ENCODE assay signal across 8 cellular contexts in the genomic region with DNA sequence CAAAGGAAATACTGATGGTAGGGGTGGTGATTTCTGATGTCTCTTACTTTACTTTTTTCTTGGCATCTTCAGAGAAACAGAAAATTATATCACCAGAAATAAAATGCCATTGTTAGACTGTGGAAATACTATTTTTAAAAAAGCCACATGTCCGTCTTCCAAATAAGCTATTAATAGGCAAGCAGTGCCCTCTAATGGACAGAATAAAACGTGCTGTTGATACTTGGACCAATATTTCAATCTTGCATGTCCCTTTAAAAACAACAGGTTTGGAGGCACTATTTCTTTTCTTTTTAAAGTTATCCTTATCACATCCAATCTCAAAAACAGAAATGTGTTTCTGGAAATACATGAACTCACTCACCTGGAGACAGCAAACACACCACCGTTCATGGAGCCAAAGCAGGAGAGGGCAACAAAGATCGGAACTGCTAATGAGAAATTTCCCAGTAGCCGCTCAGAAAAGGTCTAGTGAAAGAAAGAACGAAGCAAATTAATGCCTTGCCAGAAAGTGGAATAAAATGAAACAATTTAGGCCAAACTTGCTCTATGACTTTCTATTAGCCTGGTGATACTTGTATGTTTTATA. TPM values are rescaled to one million over a fixed set of nuclear protein-coding genes. Genes with fewer than 3 reads are reported as not detected.
DNase-seq lines count a peak whose midpoint lies in the region; ATAC-seq and TF ChIP-seq lines count a peak whose summit lies in the region.

No MANE protein-coding gene starts in this region.

- H2AFZ ChIP-seq in HCT116 (ENCODE audit: low read depth, low read length, poor library complexity, severe bottlenecking) = no peak overlapping the region

- no peaks in the 10 kb centered on the region for H4K20me1 ChIP-seq in HCT116 (ENCODE audit: insufficient read depth)

- H3K9me3 ChIP-seq in HCT116 (ENCODE audit: control insufficient read depth in 1 of 2, insufficient read depth in 1 of 2, low read depth in 1 of 2, low read length in 2 of 2) = no peaks in the 10 kb centered on the region
- H3K9me3 ChIP-seq in liver (ENCODE audit: control insufficient read depth in 4 of 4, low read length in 3 of 4) = no peaks in the 10 kb centered on the region

- no peaks in the 10 kb centered on the region for H3K4me1 Mint-ChIP-seq in activated T-cell treated with anti-CD3 and anti-CD28 coated beads, Interleukin-2, amount 50 U/mL, for 4 hours (ENCODE audit: low read depth)

- H3K4me2 ChIP-seq in HCT116 (ENCODE audit: low read length) = no peak overlapping the region

- no peaks in the 10 kb centered on the region for H3K27me3 Mint-ChIP-seq in activated T-cell treated with anti-CD3 and anti-CD28 coated beads, Interleukin-2, amount 50 U/mL, for 4 hours (ENCODE audit: low read depth)

- WGBS in liver = 42% methylated on average over 6 of the region's 6 CpGs

- RAD21 ChIA-PET in HCT116 (lab: Charles Lee; ENCODE audit: low non-redundant PET in 1 of 2, low total read pairs in 2 of 2, uncharacterized antibody in 2 of 2, unreplicated experiment in 2 of 2) = interaction anchor here in 1 of 2 experiments (1.1 to 1.2 kb wide), 2 partner anchors 148 to 363 kb away, joined by 4 to 5 read pairs; no protein-coding TSS in a partner anchor

- no peaks in the 10 kb centered on the region for H3K27me3 ChIP-seq in GM06990 (replicated peaks; ENCODE audit: control insufficient read depth, insufficient read depth, low read length)
- no peaks in the 10 kb centered on the region for H3K27me3 ChIP-seq in HCT116 (ENCODE audit: insufficient read depth, low read length)
- no peaks in the 10 kb centered on the region for H3K27me3 ChIP-seq in liver (ENCODE audit: control insufficient read depth in 4 of 4, insufficient read depth in 4 of 4, low read length in 3 of 4)

- H3K4me3 Mint-ChIP-seq in activated T-cell treated with anti-CD3 and anti-CD28 coated beads, Interleukin-2, amount 50 U/mL, for 4 hours = no peak overlapping the region

- intact Hi-C loops in HCT116 (cut with micrococcal nuclease) = loop anchor here (1.0 to 10.0 kb wide), 3 partner anchors 148 to 392 kb away; no protein-coding TSS in a partner anchor

- H3K9ac ChIP-seq in HCT116 (ENCODE audit: low read length) = no peak overlapping the region
- no peak overlapping the region for H3K9ac ChIP-seq in liver (ENCODE audit: low read depth in 1 of 2, low read length in 2 of 2)

- POLR2A ChIA-PET in HCT116 (lab: Charles Lee) = interaction anchor here (1.0 kb wide), 1 partner anchor 363 kb away, joined by 3 read pairs; no protein-coding TSS in a partner anchor

- H3K4me3 ChIP-seq in GM06990 (replicated peaks; ENCODE audit: low read depth, low read length) (no peak overlapping the region), HCT116 (replicated peaks in 1 of 2; ENCODE audit: low read depth in 1 of 2, low read length in 2 of 2) (no peak overlapping the region), liver (ENCODE audit: low read depth in 1 of 3, low read length in 3 of 3) (no peak overlapping the region)

- CTCF ChIA-PET in HCT116 (lab: Charles Lee) = interaction anchor here (0.5 to 2.1 kb wide), 13 partner anchors 9 to 1058 kb away, joined by 3 to 14 read pairs (median 3); no protein-coding TSS in a partner anchor

- ATAC-seq in HCT116 = no peak
- ATAC-seq in activated T-cell treated with anti-CD3 and anti-CD28 coated beads, Interleukin-2, amount 50 U/mL, for 4 hours = no peak

- no peaks in the 10 kb centered on the region for H3K9me2 ChIP-seq in HCT116 (ENCODE audit: insufficient read depth)

- H3K27ac ChIP-seq in HCT116 (ENCODE audit: low read depth, low read length) (no peak overlapping the region), liver (ENCODE audit: low read depth in 1 of 2, low read length in 2 of 2) (no peak overlapping the region)

- BruUV-seq in HCT116 (replicated peaks; lab: Mats Ljungman, UMichigan) = no TSS peak

- no peaks in the 10 kb centered on the region for H3K4me1 ChIP-seq in HCT116 (ENCODE audit: control insufficient read depth in 1 of 2, insufficient read depth in 2 of 2, low read length in 2 of 2)
- H3K4me1 ChIP-seq in liver (ENCODE audit: control insufficient read depth in 4 of 4, insufficient read depth in 4 of 4, low read length in 3 of 4) = peaks cover 0 to 3% (median 0%) of the 10 kb centered on the region in 4 donors

- DNase-seq in GM06990 (ENCODE audit: extremely low read depth, insufficient read length) (no peak), HCT116 (ENCODE audit: low read depth, low spot score) (peak; percentile 45), NCI-H345 (lab: John Stamatoyannopoulos, UW) (peak; percentile 32), cerebellar cortex (ENCODE audit: low spot score) (peak; percentile 69), DMS79 treated with DMSO at 0.1 percent for 48 hours (lab: John Stamatoyannopoulos, UW) (no peak), GF-D8 (lab: John Stamatoyannopoulos, UW) (no peak)
- DNase-seq in activated T-cell treated with anti-CD3 and anti-CD28 coated beads, Interleukin-2, amount 50 U/mL, for 4 hours = no peak

- no peaks in the 10 kb centered on the region for H3K36me3 Mint-ChIP-seq in activated T-cell treated with anti-CD3 and anti-CD28 coated beads, Interleukin-2, amount 50 U/mL, for 4 hours (ENCODE audit: insufficient read depth)

- no peaks in the 10 kb centered on the region for H3K9me3 Mint-ChIP-seq in activated T-cell treated with anti-CD3 and anti-CD28 coated beads, Interleukin-2, amount 50 U/mL, for 4 hours

- TF ChIP-seq POLR2A in HCT116 (IDR thresholded peaks at IDR 0.05; ENCODE audit: borderline replicate concordance, extremely low read depth, insufficient read depth, insufficient read length) = no peak

- no peaks in the 10 kb centered on the region for H3K36me3 ChIP-seq in GM06990 (ENCODE audit: control insufficient read depth, insufficient read depth, low read length)
- H3K36me3 ChIP-seq in HCT116 (ENCODE audit: control insufficient read depth in 1 of 2, insufficient read depth in 2 of 2, low read length in 2 of 2) = no peaks in the 10 kb centered on the region
- H3K36me3 ChIP-seq in liver (ENCODE audit: control insufficient read depth in 4 of 4, insufficient read depth in 3 of 4, low read depth in 1 of 4, low read length in 3 of 4) = no peaks in the 10 kb centered on the region

- no peaks in the 10 kb centered on the region for H3K79me2 ChIP-seq in HCT116 (ENCODE audit: insufficient read depth, low read length)

- TF ChIP-seq RAD21 in HCT116 (IDR thresholded peaks at IDR 0.05; ENCODE audit: low read depth) (peak; percentile 73), liver (IDR thresholded peaks at IDR 0.05) (peak; percentile 91)

- TF ChIP-seq CTCF in GM06990 (IDR thresholded peaks at IDR 0.05; ENCODE audit: insufficient read depth, low read length, poor library complexity, severe bottlenecking) (peak; percentile 60), HCT116 (IDR thresholded peaks at IDR 0.05 in 2 of 3, conservative IDR thresholded peaks at IDR 0.05 in 1 of 3; ENCODE audit: borderline replicate concordance in 1 of 3, insufficient read depth in 1 of 3, low read depth in 2 of 3, low read length in 2 of 3) (peak; percentile 45 to 81 (median 59)), liver (IDR thresholded peaks at IDR 0.05; ENCODE audit: low read depth, low read length, missing input control) (peak; percentile 81)

TF ChIP-seq in HCT116, 20 proteins besides CTCF, POLR2A, EP300 and RAD21 (continues in another document):
- TF ChIP-seq SP1 (IDR thresholded peaks at IDR 0.05; ENCODE audit: low read depth) (no peak), ZNF274 (IDR thresholded peaks at IDR 0.05; ENCODE audit: low read depth, low read length) (no peak)
- TF ChIP-seq, protein P1, sequence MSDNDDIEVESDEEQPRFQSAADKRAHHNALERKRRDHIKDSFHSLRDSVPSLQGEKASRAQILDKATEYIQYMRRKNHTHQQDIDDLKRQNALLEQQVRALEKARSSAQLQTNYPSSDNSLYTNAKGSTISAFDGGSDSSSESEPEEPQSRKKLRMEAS (IDR thresholded peaks at IDR 0.05) = no peak

TF ChIP-seq in liver, 16 proteins besides CTCF, POLR2A, EP300 and RAD21:
- TF ChIP-seq REST (IDR thresholded peaks at IDR 0.05) (no peak), YY1 (IDR thresholded peaks at IDR 0.05) (no peak), RXRA (IDR thresholded peaks at IDR 0.05) (no peak), FOXA1 (IDR thresholded peaks at IDR 0.05) (no peak), NR2F2 (IDR thresholded peaks at IDR 0.05) (no peak), TAF1 (conservative IDR thresholded peaks at IDR 0.05) (no peak), GABPA (IDR thresholded peaks at IDR 0.05 in 1 of 2, conservative IDR thresholded peaks at IDR 0.05 in 1 of 2) (no peak)
- TF ChIP-seq, protein P1 (IDR thresholded peaks at IDR 0.05) = no peak

RNA-seq across cellular contexts. Expression of gene SLC7A11, which starts 59.2 kb away (rescaled TPM):
- total RNA-seq in HCT116 (2021; ENCODE audit: unreplicated experiment) = 45.8 TPM
- polyA plus RNA-seq in HCT116 (2012) = 7.5 and 11.1 TPM in 2 replicates
- 1 to 10 TPM in 1 of 2 donors, under 1 TPM in 1; 0.17 to 1.9 TPM for total RNA-seq in liver
- under 1 TPM; 0.02 to 0.42 TPM for polyA plus RNA-seq in liver
- 1 to 10 TPM in 2 of 3 donors, under 1 TPM in 1; 0.63 to 1.2 (median 1.0) TPM for total RNA-seq in activated T-cell treated with anti-CD3 and anti-CD28 coated beads, Interleukin-2, amount 50 U/mL, for 4 hours

Comparison
In these comparisons a context has a peak if more than half of its experiments do, and no peak if none do; other contexts are left out.
1. DNase-seq: peak in HCT116 (single experiment), NCI-H345 (single experiment) and cerebellar cortex (single experiment); none in GM06990 (single experiment), DMS79 treated with DMSO at 0.1 percent for 48 hours (single experiment), GF-D8 (single experiment) and activated T-cell treated with anti-CD3 and anti-CD28 coated beads, Interleukin-2, amount 50 U/mL, for 4 hours (single experiment).
2. RNA of gene SLC7A11, which starts 59.2 kb away (total RNA-seq): 45.8 TPM in HCT116 (single experiment); 0.17 to 1.9 TPM in liver and 0.63 to 1.2 TPM in activated T-cell treated with anti-CD3 and anti-CD28 coated beads, Interleukin-2, amount 50 U/mL, for 4 hours; every median in the first group is over 10 times any median in the second.
3. Peak in every context shown above with its lines, with median percentiles within 50 percentile points of each other: CTCF ChIP-seq.